14 cellular contexts compared by ENCODE assay signal in genomic region chr12:66304296-66304915, GRCh38. TPM values are rescaled to one million over a fixed set of nuclear protein-coding genes. Genes with fewer than 3 reads are reported as not detected.
DNase-seq lines count a peak whose midpoint lies in the region; ATAC-seq, FAIRE-seq and TF ChIP-seq lines count a peak whose summit lies in the region.
"Had no signal": no experiment of that assay in that cellular context is flagged by ENCODE, and none has a peak within 500 bp of the region (broad histone marks: within the 10 kb centered on the region; RNA-seq: fewer than 3 reads in every experiment).

No MANE protein-coding gene starts in this region.

- H3K4me1 ChIP-seq in SJCRH30 (peaks cover 6% of the 10 kb centered on the region; the same call in 1 of the 2 replicates), endocrine pancreas (ENCODE audit: control insufficient read depth, insufficient read depth, low read length) (peaks cover 12% of the 10 kb centered on the region), upper lobe of right lung (peaks cover 13% of the 10 kb centered on the region)
- H3K4me1 ChIP-seq: BE2C had no signal

- no peak for TF ChIP-seq CTCF in upper lobe of right lung (IDR thresholded peaks at IDR 0.05)

- H3K27ac ChIP-seq in SJCRH30 (no peak overlapping the region), upper lobe of right lung (no peak overlapping the region)
- H3K27ac ChIP-seq: thyroid gland had no signal

- ATAC-seq in upper lobe of right lung (no peak), HG03342 (IDR thresholded peaks at IDR 0.05; ENCODE audit: unreplicated experiment) (no peak)

- H3K4me1 Mint-ChIP-seq in activated naive CD4-positive, alpha-beta T cell treated with anti-CD3 and anti-CD28 coated beads, Interleukin-2, amount 50 U/mL, for 24 hours = peaks cover 75% of the 10 kb centered on the region

- no peak for DNase-seq in activated naive CD4-positive, alpha-beta T cell treated with Interleukin-2 at 50 U/mL for 16 hours
- DNase-seq in SJCRH30 (peak in 1 of 2 experiments; percentile 9), upper lobe of right lung (no peak), NCI-H748 (lab: John Stamatoyannopoulos, UW; ENCODE audit: unreplicated experiment) (no peak), frontal cortex (ENCODE audit: low spot score in 2 of 2) (no peak)
- DNase-seq: activated CD4-positive, CD25-positive, alpha-beta regulatory T cell treated with anti-CD3 and anti-CD28 coated beads, Interleukin-2, amount 50 U/mL, for 72 hours; BE2C; head of caudate nucleus; NCI-H2171 treated with DMSO at 0.1 percent for 48 hours; retina; thyroid gland had no signal

- H3K9me3 Mint-ChIP-seq in activated naive CD4-positive, alpha-beta T cell treated with anti-CD3 and anti-CD28 coated beads, Interleukin-2, amount 50 U/mL, for 24 hours = no peaks in the 10 kb centered on the region

- FAIRE-seq in frontal cortex (lab: Jason Lieb, UNC) = no peak

- H3K36me3 ChIP-seq in SJCRH30 (peaks cover 12% of the 10 kb centered on the region), endocrine pancreas (ENCODE audit: control insufficient read depth, insufficient read depth, low read length) (no peaks in the 10 kb centered on the region), upper lobe of right lung (peaks cover 10% of the 10 kb centered on the region)
- H3K36me3 ChIP-seq: BE2C, thyroid gland had no signal

- H3K9ac ChIP-seq in endocrine pancreas (ENCODE audit: control insufficient read depth, insufficient read depth, low read length) = no peak overlapping the region

- H3K4me3 ChIP-seq in SJCRH30 (peak overlapping the region; percentile 82), endocrine pancreas (ENCODE audit: control insufficient read depth, insufficient read depth, low read length) (peak overlapping the region; percentile 79), upper lobe of right lung (peak overlapping the region; percentile 69)
- H3K4me3 ChIP-seq: thyroid gland had no signal

- no peaks in the 10 kb centered on the region for H3K27me3 ChIP-seq in SJCRH30
- no peaks in the 10 kb centered on the region for H3K27me3 ChIP-seq in endocrine pancreas (ENCODE audit: control insufficient read depth, insufficient read depth, low read length)
- no peaks in the 10 kb centered on the region for H3K27me3 ChIP-seq in upper lobe of right lung
- H3K27me3 ChIP-seq: thyroid gland had no signal

- no peaks in the 10 kb centered on the region for H3K27me3 Mint-ChIP-seq in activated naive CD4-positive, alpha-beta T cell treated with anti-CD3 and anti-CD28 coated beads, Interleukin-2, amount 50 U/mL, for 24 hours

- intact Hi-C loops in upper lobe of right lung (cut with DNase I) = no loop called here

- H3K4me3 Mint-ChIP-seq in activated naive CD4-positive, alpha-beta T cell treated with anti-CD3 and anti-CD28 coated beads, Interleukin-2, amount 50 U/mL, for 24 hours = peak overlapping the region; percentile 99

- peak overlapping the region; percentile 93 for H3K27ac Mint-ChIP-seq in activated naive CD4-positive, alpha-beta T cell treated with anti-CD3 and anti-CD28 coated beads, Interleukin-2, amount 50 U/mL, for 24 hours

- H3K9me3 ChIP-seq in SJCRH30 (replicated peaks) = no peaks in the 10 kb centered on the region
- no peaks in the 10 kb centered on the region for H3K9me3 ChIP-seq in endocrine pancreas (ENCODE audit: control insufficient read depth, low read length)
- no peaks in the 10 kb centered on the region for H3K9me3 ChIP-seq in upper lobe of right lung
- H3K9me3 ChIP-seq: BE2C, thyroid gland had no signal

- H3K36me3 Mint-ChIP-seq in activated naive CD4-positive, alpha-beta T cell treated with anti-CD3 and anti-CD28 coated beads, Interleukin-2, amount 50 U/mL, for 24 hours = peaks cover 22% of the 10 kb centered on the region

RNA-seq across cellular contexts. Expression of gene HELB, which starts 2.1 kb away (rescaled TPM):
- total RNA-seq in SJCRH30 (2014; rRNA removed; shearing (Covaris generic)) = 16.2 and 20.4 TPM in 2 replicates
- total RNA-seq in upper lobe of right lung (6.9 TPM), frontal cortex (3.3 TPM)
